In genomic region chr13:60163525-60164471, GRCh38 we compare ENCODE assay signal across 1 cellular context.
TF ChIP-seq lines count a peak whose summit lies in the region.

DIAPH3 (minus strand) TSS chr13:60163928; CDS start chr13:60163766, 162 bp downstream.

TF ChIP-seq in HepG2, 621 proteins besides CTCF, POLR2A, EP300 and RAD21 (continued from another document and continues in another):
- TF ChIP-seq ZBTB40 (IDR thresholded peaks at IDR 0.05) (peak; percentile 59), ZBTB40 (CRISPR knock-in tag; IDR thresholded peaks at IDR 0.05) (peak; percentile 51; the same call in 1 of the 2 replicates), SP4 (CRISPR knock-in tag; IDR thresholded peaks at IDR 0.05) (peak; percentile 93), KDM5A (IDR thresholded peaks at IDR 0.05; ENCODE audit: borderline replicate concordance, low read length) (peak; percentile 84), ZNF652 (CRISPR knock-in tag; IDR thresholded peaks at IDR 0.05; ENCODE audit: borderline replicate concordance, low read depth) (no peak), ZNF614 (CRISPR knock-in tag; IDR thresholded peaks at IDR 0.05; ENCODE audit: borderline replicate concordance) (0 out of 2 replicates have a peak, but pooled peaks have one; percentile 43), ZNF788 (CRISPR knock-in tag; IDR thresholded peaks at IDR 0.05; ENCODE audit: borderline replicate concordance) (no peak), REXO4 (CRISPR knock-in tag; IDR thresholded peaks at IDR 0.05; ENCODE audit: borderline replicate concordance) (no peak), CEBPB (IDR thresholded peaks at IDR 0.05; ENCODE audit: borderline replicate concordance, low read depth, low read length) (no peak), ZNF709 (CRISPR knock-in tag; IDR thresholded peaks at IDR 0.05) (no peak; the same call in 1 of the 2 replicates), ZNF12 (CRISPR knock-in tag; IDR thresholded peaks at IDR 0.05) (no peak), TOPORS (CRISPR knock-in tag; IDR thresholded peaks at IDR 0.05) (peak; percentile 36; the same call in 1 of the 2 replicates), MEF2D (CRISPR knock-in tag; IDR thresholded peaks at IDR 0.05) (peak; percentile 59; the same call in 1 of the 2 replicates), ZNF546 (CRISPR knock-in tag; conservative IDR thresholded peaks at IDR 0.05) (0 out of 2 replicates have a peak, but pooled peaks have one; percentile 38), THAP11 (CRISPR knock-in tag; IDR thresholded peaks at IDR 0.05) (peak; percentile 84), ZNF570 (CRISPR knock-in tag; IDR thresholded peaks at IDR 0.05; ENCODE audit: borderline replicate concordance) (no peak), HINFP (CRISPR knock-in tag; IDR thresholded peaks at IDR 0.05; ENCODE audit: low read depth) (no peak; the same call in 1 of the 2 replicates), ZNF33A (CRISPR knock-in tag; IDR thresholded peaks at IDR 0.05; ENCODE audit: borderline replicate concordance) (no peak), DNMT1 (CRISPR knock-in tag; IDR thresholded peaks at IDR 0.05) (no peak), NPAS2 (CRISPR knock-in tag; IDR thresholded peaks at IDR 0.05; ENCODE audit: borderline replicate concordance) (no peak), ZSCAN30 (CRISPR knock-in tag; IDR thresholded peaks at IDR 0.05) (no peak), ZSCAN22 (CRISPR knock-in tag; IDR thresholded peaks at IDR 0.05) (no peak), FOSL1 (CRISPR knock-in tag; IDR thresholded peaks at IDR 0.05; ENCODE audit: borderline replicate concordance) (no peak), ZNF816 (CRISPR knock-in tag; IDR thresholded peaks at IDR 0.05; ENCODE audit: borderline replicate concordance) (no peak; the same call in 1 of the 2 replicates), CAMTA2 (CRISPR knock-in tag; IDR thresholded peaks at IDR 0.05; ENCODE audit: borderline replicate concordance) (no peak), KDM5B (CRISPR knock-in tag; IDR thresholded peaks at IDR 0.05; ENCODE audit: borderline replicate concordance) (peak; percentile 88), CCDC6 (CRISPR knock-in tag; IDR thresholded peaks at IDR 0.05) (peak; percentile 85; the same call in 1 of the 2 replicates), HNRNPLL (IDR thresholded peaks at IDR 0.05; ENCODE audit: low read depth, low read length, poor library complexity, severe bottlenecking) (peak; percentile 58), REL (CRISPR knock-in tag; conservative IDR thresholded peaks at IDR 0.05) (no peak; the same call in none of the 2 replicates), POGK (CRISPR knock-in tag; conservative IDR thresholded peaks at IDR 0.05) (no peak; the same call in 1 of the 2 replicates), KLF12 (CRISPR knock-in tag; IDR thresholded peaks at IDR 0.05; ENCODE audit: borderline replicate concordance) (0 out of 2 replicates have a peak, but pooled peaks have one; percentile 30), PBX2 (CRISPR knock-in tag; IDR thresholded peaks at IDR 0.05) (peak; percentile 95), U2AF1 (optimal IDR thresholded peaks at IDR 0.05; ENCODE audit: low read depth, low read length) (no peak), FOXA1 (IDR thresholded peaks at IDR 0.05) (no peak), FOXA1 (CRISPR knock-in tag; IDR thresholded peaks at IDR 0.05) (no peak), ZNF329 (CRISPR knock-in tag; IDR thresholded peaks at IDR 0.05; ENCODE audit: low read depth) (peak; percentile 50), CHD2 (IDR thresholded peaks at IDR 0.05; ENCODE audit: low read depth, low read length) (0 out of 2 replicates have a peak, but pooled peaks have one; percentile 35), CREBL2 (CRISPR knock-in tag; IDR thresholded peaks at IDR 0.05; ENCODE audit: borderline replicate concordance) (no peak), MAZ (IDR thresholded peaks at IDR 0.05; ENCODE audit: borderline replicate concordance, low read depth, low read length) (no peak), MAZ (CRISPR knock-in tag; IDR thresholded peaks at IDR 0.05; ENCODE audit: low read depth) (no peak), ZNF33B (CRISPR knock-in tag; IDR thresholded peaks at IDR 0.05) (no peak), ZNF282 (IDR thresholded peaks at IDR 0.05; ENCODE audit: partially characterized antibody) (no peak), ZNF256 (CRISPR knock-in tag; conservative IDR thresholded peaks at IDR 0.05) (no peak), RBFOX2 (IDR thresholded peaks at IDR 0.05; ENCODE audit: low read depth, low read length) (peak; percentile 80), ZNF446 (CRISPR knock-in tag; IDR thresholded peaks at IDR 0.05) (0 out of 2 replicates have a peak, but pooled peaks have one; percentile 47), SNAPC2 (CRISPR knock-in tag; IDR thresholded peaks at IDR 0.05) (no peak)
- TF ChIP-seq, protein P1, sequence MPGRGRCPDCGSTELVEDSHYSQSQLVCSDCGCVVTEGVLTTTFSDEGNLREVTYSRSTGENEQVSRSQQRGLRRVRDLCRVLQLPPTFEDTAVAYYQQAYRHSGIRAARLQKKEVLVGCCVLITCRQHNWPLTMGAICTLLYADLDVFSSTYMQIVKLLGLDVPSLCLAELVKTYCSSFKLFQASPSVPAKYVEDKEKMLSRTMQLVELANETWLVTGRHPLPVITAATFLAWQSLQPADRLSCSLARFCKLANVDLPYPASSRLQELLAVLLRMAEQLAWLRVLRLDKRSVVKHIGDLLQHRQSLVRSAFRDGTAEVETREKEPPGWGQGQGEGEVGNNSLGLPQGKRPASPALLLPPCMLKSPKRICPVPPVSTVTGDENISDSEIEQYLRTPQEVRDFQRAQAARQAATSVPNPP (CRISPR knock-in tag; IDR thresholded peaks at IDR 0.05), result peak; percentile 66; the same call in 1 of the 2 replicates
- TF ChIP-seq, protein P2, sequence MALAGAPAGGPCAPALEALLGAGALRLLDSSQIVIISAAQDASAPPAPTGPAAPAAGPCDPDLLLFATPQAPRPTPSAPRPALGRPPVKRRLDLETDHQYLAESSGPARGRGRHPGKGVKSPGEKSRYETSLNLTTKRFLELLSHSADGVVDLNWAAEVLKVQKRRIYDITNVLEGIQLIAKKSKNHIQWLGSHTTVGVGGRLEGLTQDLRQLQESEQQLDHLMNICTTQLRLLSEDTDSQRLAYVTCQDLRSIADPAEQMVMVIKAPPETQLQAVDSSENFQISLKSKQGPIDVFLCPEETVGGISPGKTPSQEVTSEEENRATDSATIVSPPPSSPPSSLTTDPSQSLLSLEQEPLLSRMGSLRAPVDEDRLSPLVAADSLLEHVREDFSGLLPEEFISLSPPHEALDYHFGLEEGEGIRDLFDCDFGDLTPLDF (CRISPR knock-in tag; IDR thresholded peaks at IDR 0.05), result peak; percentile 95
